ENCODE assay signal across 17 cellular contexts in the genomic region with DNA sequence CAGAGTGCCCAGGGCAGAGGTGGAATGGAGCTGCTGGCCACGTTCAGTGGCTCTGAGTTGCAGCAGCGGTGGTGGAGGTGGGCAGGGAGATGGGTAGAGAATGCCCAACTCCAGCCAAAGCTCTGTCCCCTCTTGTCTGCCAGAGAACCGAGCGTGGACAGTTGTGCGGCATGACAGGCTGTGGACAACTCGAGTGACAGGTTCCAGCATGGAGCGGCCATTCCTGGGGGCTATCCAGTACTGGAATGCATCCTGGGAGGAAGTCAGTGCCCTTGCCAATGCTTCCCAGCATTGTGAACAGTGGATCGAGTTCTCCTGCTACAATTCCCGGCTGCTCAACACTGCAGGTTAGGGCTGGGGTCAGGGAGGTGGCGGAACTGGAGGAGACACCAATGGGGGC. TPM values are rescaled to one million over a fixed set of nuclear protein-coding genes. Genes with fewer than 3 reads are reported as not detected.
DNase-seq lines count a peak whose midpoint lies in the region; ATAC-seq, FAIRE-seq and TF ChIP-seq lines count a peak whose summit lies in the region.
"Had no signal": no experiment of that assay in that cellular context is flagged by ENCODE, and none has a peak within 500 bp of the region (broad histone marks: within the 10 kb centered on the region; RNA-seq: fewer than 3 reads in every experiment).

No MANE protein-coding gene starts in this region.

- DNase-seq in GM12891 (ENCODE audit: insufficient read length, low spot score) (peak; percentile 1), H9 (no peak), heart left ventricle (peak in 1 of 5 donors; percentile 48), nephron progenitor cell (no peak)
- no peak for DNase-seq in activated CD4-positive, alpha-beta T cell treated with anti-CD3 and anti-CD28 coated beads for 48 hours
- DNase-seq in stimulated activated effector memory CD8-positive, alpha-beta T cell treated with anti-CD3 and anti-CD28 coated beads, Interleukin-12 subunit alpha, Interleukin-12 subunit beta, amount 100 ng/mL, for 72 hours (ENCODE audit: low spot score in 2 of 2) = no peak
- DNase-seq: C1 segment of cervical spinal cord; CD4-positive, alpha-beta memory T cell; COR-L47; DND-41; GDM1 had no signal

- H3K4me2 ChIP-seq in H9 (ENCODE audit: insufficient read depth, insufficient read length, low read length) = no peak overlapping the region

- H3K27me3 ChIP-seq in H9 (ENCODE audit: insufficient read depth, low read length) (no peaks in the 10 kb centered on the region), heart left ventricle (no peaks in the 10 kb centered on the region)

- TF ChIP-seq POLR2A in GM12891 (IDR thresholded peaks at IDR 0.05; ENCODE audit: low read depth, low read length) (no peak), heart left ventricle (IDR thresholded peaks at IDR 0.05) (no peak)

- H2AFZ ChIP-seq in H9 (ENCODE audit: low read length) = no peak overlapping the region

- H2BK120ac ChIP-seq in H9 (ENCODE audit: low read depth, low read length, poor library complexity, severe bottlenecking) = no peak overlapping the region

- H3K9me3 ChIP-seq in H9 (ENCODE audit: control insufficient read depth, low read depth, low read length) (no peaks in the 10 kb centered on the region), heart left ventricle (no peaks in the 10 kb centered on the region)

- no peaks in the 10 kb centered on the region for H3K4me1 ChIP-seq in H9 (ENCODE audit: insufficient read depth, low read length)
- no peaks in the 10 kb centered on the region for H3K4me1 ChIP-seq in heart left ventricle

- no peak overlapping the region for H3T11ph ChIP-seq in H9 (ENCODE audit: low read length)

- no peak overlapping the region for H3K27ac ChIP-seq in H9 (ENCODE audit: insufficient read length, low read depth, low read length)
- no peak overlapping the region for H3K27ac ChIP-seq in heart left ventricle

- no peak for FAIRE-seq in GM12891 (lab: Jason Lieb, UNC)
- FAIRE-seq: A204.1, GM18507 had no signal

- H2AK5ac ChIP-seq in H9 (ENCODE audit: insufficient read length, low read length) = no peak overlapping the region

- H3K36me3 Mint-ChIP-seq in H9 (ENCODE audit: insufficient read depth in 1 of 3, low read depth in 3 of 3) (peaks cover 16 to 24% (median 20%) of the 10 kb centered on the region in 3 experiments), nephron progenitor cell (ENCODE audit: low read depth) (peaks cover 68% of the 10 kb centered on the region)
- no peaks in the 10 kb centered on the region for H3K36me3 Mint-ChIP-seq in stimulated activated effector memory CD8-positive, alpha-beta T cell treated with anti-CD3 and anti-CD28 coated beads, Interleukin-12 subunit alpha, Interleukin-12 subunit beta, amount 100 ng/mL, for 72 hours

- H3K4me3 Mint-ChIP-seq in H9 (no peak overlapping the region), nephron progenitor cell (no peak overlapping the region)
- no peak overlapping the region for H3K4me3 Mint-ChIP-seq in stimulated activated effector memory CD8-positive, alpha-beta T cell treated with anti-CD3 and anti-CD28 coated beads, Interleukin-12 subunit alpha, Interleukin-12 subunit beta, amount 100 ng/mL, for 72 hours
- H3K4me3 Mint-ChIP-seq: B cell; CD4-positive, alpha-beta memory T cell had no signal

- no peak overlapping the region for H4K91ac ChIP-seq in H9 (ENCODE audit: insufficient read length, low read depth, low read length)

- H2BK15ac ChIP-seq in H9 (ENCODE audit: low read depth, low read length) = no peak overlapping the region

- no peaks in the 10 kb centered on the region; a peak in 2 of 5 replicates for H3K9me3 Mint-ChIP-seq in H9
- H3K9me3 Mint-ChIP-seq in nephron progenitor cell = no peaks in the 10 kb centered on the region
- H3K9me3 Mint-ChIP-seq in stimulated activated effector memory CD8-positive, alpha-beta T cell treated with anti-CD3 and anti-CD28 coated beads, Interleukin-12 subunit alpha, Interleukin-12 subunit beta, amount 100 ng/mL, for 72 hours = no peaks in the 10 kb centered on the region
- H3K9me3 Mint-ChIP-seq: CD4-positive, alpha-beta memory T cell had no signal

- H3K23ac ChIP-seq in H9 (ENCODE audit: insufficient read length, low read depth, low read length) = no peak overlapping the region

- ATAC-seq in heart left ventricle = peak in 3 of 4 donors; percentile 15 to 49 (median 39)
- no peak for ATAC-seq in stimulated activated effector memory CD8-positive, alpha-beta T cell treated with anti-CD3 and anti-CD28 coated beads, Interleukin-12 subunit alpha, Interleukin-12 subunit beta, amount 100 ng/mL, for 72 hours
- ATAC-seq in HG02973 (IDR thresholded peaks at IDR 0.05; ENCODE audit: unreplicated experiment) = no peak
- no peak for ATAC-seq in HG03469 (IDR thresholded peaks at IDR 0.05; ENCODE audit: unreplicated experiment)
- ATAC-seq: HCT116 had no signal

- no peaks in the 10 kb centered on the region for H3K79me1 ChIP-seq in H9 (ENCODE audit: insufficient read depth, low read depth, low read length, poor library complexity, severe bottlenecking)

- WGBS in H9 (ENCODE audit: extremely low coverage, insufficient read length, low lambda C conversion rate) = no CpG with 5 or more reads among the region's 10 CpGs
- 65 to 81% (median 74%) methylated on average over 10 of the region's 10 CpGs for WGBS in heart left ventricle, 4 donors

- H4K20me1 ChIP-seq in H9 (ENCODE audit: control insufficient read depth, insufficient read depth, insufficient read length) = no peaks in the 10 kb centered on the region

- H3K27ac Mint-ChIP-seq in H9 = peak overlapping the region in 2 of 3 experiments; percentile 48 to 61; a peak in 2 of 7 replicates
- H3K27ac Mint-ChIP-seq in nephron progenitor cell = peak overlapping the region; percentile 78
- H3K27ac Mint-ChIP-seq in stimulated activated effector memory CD8-positive, alpha-beta T cell treated with anti-CD3 and anti-CD28 coated beads, Interleukin-12 subunit alpha, Interleukin-12 subunit beta, amount 100 ng/mL, for 72 hours = no peak overlapping the region
- H3K27ac Mint-ChIP-seq: B cell had no signal

- TF ChIP-seq CTCF in H9 (conservative IDR thresholded peaks at IDR 0.05) (no peak), heart left ventricle (IDR thresholded peaks at IDR 0.05) (no peak), nephron progenitor cell (IDR thresholded peaks at IDR 0.05) (no peak)

- no peak overlapping the region for H3K18ac ChIP-seq in H9 (ENCODE audit: insufficient read length, low read depth, low read length)

- H3K4me3 ChIP-seq in heart left ventricle = no peak overlapping the region

- no peak overlapping the region for H2BK12ac ChIP-seq in H9 (ENCODE audit: insufficient read length, low read depth, low read length)

- H3K56ac ChIP-seq in H9 (ENCODE audit: insufficient read length, low read depth, low read length) = no peak overlapping the region

- no peaks in the 10 kb centered on the region for H3K79me2 ChIP-seq in H9 (ENCODE audit: insufficient read depth, low read length)

- intact Hi-C loops in heart left ventricle (cut with DNase I) = loop anchor here in 1 of 10 donors (10.0 kb wide), 1 partner anchor 1274 kb away; no protein-coding TSS in a partner anchor

- no peak overlapping the region for H3K14ac ChIP-seq in H9 (ENCODE audit: insufficient read depth, low read length)

- no peak overlapping the region for H3K9ac ChIP-seq in H9 (ENCODE audit: extremely low read depth, insufficient read length, low read length)

- H4K8ac ChIP-seq in H9 (replicated peaks; ENCODE audit: insufficient read length, low read depth, low read length) = no peak overlapping the region

- peaks cover 0 to 90% (median 35%) of the 10 kb centered on the region in 9 donors for H3K36me3 ChIP-seq in heart left ventricle

- H3K27me3 Mint-ChIP-seq in H9 (ENCODE audit: low read depth) = peaks cover 5% of the 10 kb centered on the region
- H3K27me3 Mint-ChIP-seq in nephron progenitor cell (ENCODE audit: low read depth, poor library complexity) = peaks cover 4% of the 10 kb centered on the region
- H3K27me3 Mint-ChIP-seq: B cell; CD4-positive, alpha-beta memory T cell had no signal

- H2BK20ac ChIP-seq in H9 (ENCODE audit: low read depth, low read length, poor library complexity, severe bottlenecking) = no peak overlapping the region

- H4K5ac ChIP-seq in H9 (ENCODE audit: insufficient read length, low read depth, low read length) = no peak overlapping the region

- no peak overlapping the region for H2BK5ac ChIP-seq in H9 (ENCODE audit: insufficient read length, low read length)

- no peak overlapping the region for H3K4ac ChIP-seq in H9 (ENCODE audit: low read depth, low read length)

- no peaks in the 10 kb centered on the region for H3K23me2 ChIP-seq in H9 (ENCODE audit: insufficient read length, low read depth, low read length, poor library complexity, severe bottlenecking)

- H3K4me1 Mint-ChIP-seq in H9 (peaks cover 0 to 14% of the 10 kb centered on the region in 2 experiments; a peak in 2 of 4 replicates), nephron progenitor cell (peaks cover 40% of the 10 kb centered on the region)
- no peaks in the 10 kb centered on the region for H3K4me1 Mint-ChIP-seq in stimulated activated effector memory CD8-positive, alpha-beta T cell treated with anti-CD3 and anti-CD28 coated beads, Interleukin-12 subunit alpha, Interleukin-12 subunit beta, amount 100 ng/mL, for 72 hours
- H3K4me1 Mint-ChIP-seq: B cell had no signal

TF ChIP-seq in GM12891, 5 proteins besides CTCF, POLR2A, EP300 and RAD21:
- no peak for TF ChIP-seq PAX5 (IDR thresholded peaks at IDR 0.05; ENCODE audit: insufficient read depth, low read length, severe bottlenecking)
- no peak for TF ChIP-seq POLR2AphosphoS5 (IDR thresholded peaks at IDR 0.05; ENCODE audit: low read depth, low read length)
- TF ChIP-seq TAF1 (IDR thresholded peaks at IDR 0.05; ENCODE audit: low read depth, low read length) = no peak
- TF ChIP-seq POU2F2 (IDR thresholded peaks at IDR 0.05; ENCODE audit: low read depth, low read length) = no peak
- TF ChIP-seq SPI1 (IDR thresholded peaks at IDR 0.05; ENCODE audit: low read depth, low read length) = no peak

RNA-seq across cellular contexts. Expression of gene CNTNAP1, which starts 8.3 kb away (rescaled TPM):
- 21.7 TPM for polyA plus RNA-seq in GM12891 (2012; ENCODE audit: low read depth, missing spikeins)
- total RNA-seq in H9 (2021) (7.5 and 7.7 TPM in 2 replicates), heart left ventricle (10 to 100 TPM in 1 of 9 donors, 1 to 10 TPM in 8; 1.3 to 17.9 (median 3.1) TPM)
- 1 to 10 TPM; 2.2 to 4.3 TPM for polyA plus RNA-seq in heart left ventricle

RNA-seq across cellular contexts. Expression of gene CCR10, which starts 9.0 kb away (rescaled TPM):
- polyA plus RNA-seq in GM12891 (2012; ENCODE audit: low read depth, missing spikeins) = 16.2 TPM
- total RNA-seq in H9 (2021) = 1.0 TPM in 2 replicates
- total RNA-seq in heart left ventricle = 1 to 10 TPM; 1.2 to 3.1 (median 2.1) TPM
- polyA plus RNA-seq in heart left ventricle = 1 to 10 TPM; 1.1 to 2.1 TPM

RNA-seq across cellular contexts. Expression of gene PLEKHH3, which starts 13.8 kb away (rescaled TPM):
- 18.3 TPM for polyA plus RNA-seq in GM12891 (2012; ENCODE audit: low read depth, missing spikeins)
- total RNA-seq in H9 (2021) (21.4 and 22.3 TPM in 2 replicates), heart left ventricle (10 to 100 TPM; 17.8 to 25.9 (median 23.6) TPM)
- 10 to 100 TPM; 19.5 to 19.9 TPM for polyA plus RNA-seq in heart left ventricle

RNA-seq across cellular contexts. Expression of gene TUBG2, which starts 31.5 kb away (rescaled TPM):
- 11.5 TPM for polyA plus RNA-seq in GM12891 (2012; ENCODE audit: low read depth, missing spikeins)
- total RNA-seq in H9 (2021) (20.4 and 22.0 TPM in 2 replicates), heart left ventricle (10 to 100 TPM; 11.0 to 28.2 (median 16.7) TPM)
- 10 to 100 TPM in 1 of 2 donors, 1 to 10 TPM in 1; 8.6 to 15.3 TPM for polyA plus RNA-seq in heart left ventricle

RNA-seq across cellular contexts. Expression of gene EZH1, which starts 54.2 kb away (rescaled TPM):
- polyA plus RNA-seq in GM12891 (2012; ENCODE audit: low read depth, missing spikeins) = 13.2 TPM
- total RNA-seq in H9 (2021) (17.9 and 18.6 TPM in 2 replicates), heart left ventricle (10 to 100 TPM; 29.7 to 50.2 (median 41.5) TPM)
- polyA plus RNA-seq in heart left ventricle = 10 to 100 TPM; 18.8 to 23.8 TPM

Comparison
In these comparisons a context has a peak if more than half of its experiments do, and no peak if none do; other contexts are left out.
1. ATAC-seq: peak in heart left ventricle (3 of 4); none in stimulated activated effector memory CD8-positive, alpha-beta T cell treated with anti-CD3 and anti-CD28 coated beads, Interleukin-12 subunit alpha, Interleukin-12 subunit beta, amount 100 ng/mL, for 72 hours (single experiment), HG02973 (single experiment) and HG03469 (single experiment).